ENCODE assay signal across 1 cellular context in genomic region chr3:124256156-124256555, GRCh38.
TF ChIP-seq lines count a peak whose summit lies in the region.

No MANE protein-coding gene starts in this region.

TF ChIP-seq in GM23338, 12 proteins besides CTCF, POLR2A, EP300 and RAD21 (continued from another document):
- no peak for TF ChIP-seq ZNF462 (CRISPR knock-in tag; IDR thresholded peaks at IDR 0.05)
